20 cellular contexts compared by ENCODE assay signal in genomic region chr6:122061855-122062254, GRCh38.
"Had no signal": no experiment of that assay in that cellular context is flagged by ENCODE, and none has a peak within 500 bp of the region (broad histone marks: within the 10 kb centered on the region; RNA-seq: fewer than 3 reads in every experiment).

No MANE protein-coding gene starts in this region.

- H3K4me1 Mint-ChIP-seq: naive thymus-derived CD8-positive, alpha-beta T cell had no signal

- H3K4me2 ChIP-seq: hepatocyte had no signal

- H2AFZ ChIP-seq: hepatocyte, parathyroid adenoma had no signal

- H3K4me3 ChIP-seq: esophagus squamous epithelium, hepatocyte, mucosa of descending colon, psoas muscle had no signal

- H3K27me3 ChIP-seq: esophagus squamous epithelium, hepatocyte had no signal

- H3K27me3 Mint-ChIP-seq: dendritic cell treated with granulocyte-macrophage colony-stimulating factor and Interleukin-4, amounts not matched to agents 40 ng/mL and 50 ng/mL, for 4 days; effector memory CD8-positive, alpha-beta T cell had no signal

- H3K27ac ChIP-seq: epithelial cell of prostate, esophagus squamous epithelium, parathyroid adenoma, psoas muscle had no signal

- H3K36me3 Mint-ChIP-seq: naive thymus-derived CD8-positive, alpha-beta T cell had no signal

- H3K79me2 ChIP-seq: hepatocyte, parathyroid adenoma had no signal

- H3K36me3 ChIP-seq: esophagus squamous epithelium had no signal

- FAIRE-seq: colon had no signal

- H3K9ac ChIP-seq: parathyroid adenoma had no signal

- H3K27ac Mint-ChIP-seq: dendritic cell treated with granulocyte-macrophage colony-stimulating factor and Interleukin-4, amounts not matched to agents 40 ng/mL and 50 ng/mL, for 4 days; effector memory CD8-positive, alpha-beta T cell; naive thymus-derived CD8-positive, alpha-beta T cell had no signal

- H3K4me1 ChIP-seq: parathyroid adenoma, psoas muscle had no signal

- H3K9me3 ChIP-seq: esophagus squamous epithelium, mucosa of descending colon, psoas muscle had no signal

- H3K4me3 Mint-ChIP-seq: dendritic cell treated with granulocyte-macrophage colony-stimulating factor and Interleukin-4, amounts not matched to agents 40 ng/mL and 50 ng/mL, for 4 days; effector memory CD8-positive, alpha-beta T cell; naive thymus-derived CD8-positive, alpha-beta T cell had no signal

- DNase-seq: cerebellar nuclear complex; effector memory CD8-positive, alpha-beta T cell; esophagus squamous epithelium; foreskin fibroblast; kidney glomerular epithelial cell; mammary epithelial cell; mucosa of descending colon; naive thymus-derived CD8-positive, alpha-beta T cell; occipital lobe; psoas muscle; retina; stimulated activated CD4-positive, alpha-beta T cell treated with anti-CD3 and anti-CD28 coated beads, Interleukin-12 subunit alpha, Interleukin-12 subunit beta, amount 100 ng/mL, for 4 hours; stimulated activated naive CD4-positive, alpha-beta T cell; trophoblast cell had no signal

- H3K9me3 Mint-ChIP-seq: dendritic cell treated with granulocyte-macrophage colony-stimulating factor and Interleukin-4, amounts not matched to agents 40 ng/mL and 50 ng/mL, for 4 days; naive thymus-derived CD8-positive, alpha-beta T cell had no signal

- ATAC-seq: effector memory CD8-positive, alpha-beta T cell; mucosa of descending colon; naive thymus-derived CD8-positive, alpha-beta T cell; psoas muscle; sciatic nerve had no signal
